ENCODE assay signal across 1 cellular context in the genomic region with DNA sequence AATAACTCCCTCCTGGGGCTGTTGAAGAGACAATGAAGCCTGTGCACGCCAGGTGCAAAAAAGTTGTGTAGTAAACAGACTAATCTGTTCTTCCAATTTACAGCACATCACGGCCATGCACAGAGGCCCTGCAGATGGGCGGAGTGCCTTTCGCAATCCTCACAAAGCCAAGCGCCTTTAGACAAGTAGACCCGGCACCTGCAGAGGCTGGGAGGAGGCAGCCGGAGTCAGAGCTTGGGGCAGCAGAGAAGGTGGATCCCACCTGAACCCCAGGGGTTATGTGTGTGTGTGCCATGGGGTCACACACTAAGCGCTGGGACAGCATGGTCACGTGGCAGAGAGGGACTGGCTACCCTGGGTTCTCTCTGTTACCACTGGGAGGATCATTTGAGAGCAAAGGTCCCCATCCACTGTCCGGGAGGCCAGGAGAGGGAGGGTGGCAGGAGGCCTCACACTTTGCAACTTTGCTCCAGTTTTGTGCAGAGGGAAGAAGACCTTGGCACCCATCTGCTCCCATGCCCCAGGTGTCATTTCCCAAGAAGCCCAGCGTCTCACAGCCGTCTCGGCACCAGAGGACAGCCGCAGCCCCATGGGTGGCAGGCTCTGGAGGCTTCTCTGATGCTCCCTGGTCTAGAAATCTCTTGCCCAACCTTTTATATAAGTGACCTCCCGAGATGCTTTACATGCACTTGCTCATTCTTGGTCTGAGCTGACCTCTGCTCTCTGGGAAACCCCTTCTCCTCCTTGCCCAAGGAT.
A peak's percentile ranks its signal among the peaks of the same experiment; 100 is the strongest.
TF ChIP-seq lines count a peak whose summit lies in the region.

No MANE protein-coding gene starts in this region.

TF ChIP-seq in HepG2, 621 proteins besides CTCF, POLR2A, EP300 and RAD21 (continued from another document and continues in another):
- no peak for TF ChIP-seq KIAA2018 (CRISPR knock-in tag; IDR thresholded peaks at IDR 0.05; ENCODE audit: borderline replicate concordance)
- no peak for TF ChIP-seq ZNF784 (CRISPR knock-in tag; IDR thresholded peaks at IDR 0.05; ENCODE audit: borderline replicate concordance)
- no peak for TF ChIP-seq NFE2L1 (CRISPR knock-in tag; IDR thresholded peaks at IDR 0.05; ENCODE audit: borderline replicate concordance)
- TF ChIP-seq ZBTB3 (CRISPR knock-in tag; IDR thresholded peaks at IDR 0.05; ENCODE audit: borderline replicate concordance, low read depth): no peak
- TF ChIP-seq ZNF766 (CRISPR knock-in tag; IDR thresholded peaks at IDR 0.05; ENCODE audit: borderline replicate concordance): no peak
- TF ChIP-seq ZEB1 (IDR thresholded peaks at IDR 0.05; ENCODE audit: insufficient replicate concordance, low read depth): no peak
- TF ChIP-seq SP1 (IDR thresholded peaks at IDR 0.05): no peak
- TF ChIP-seq SP1 (CRISPR knock-in tag; IDR thresholded peaks at IDR 0.05): no peak
- TF ChIP-seq ZNF431 (CRISPR knock-in tag; IDR thresholded peaks at IDR 0.05; ENCODE audit: borderline replicate concordance, low read depth): no peak
- no peak for TF ChIP-seq SNAI1 (CRISPR knock-in tag; IDR thresholded peaks at IDR 0.05; ENCODE audit: borderline replicate concordance)
- TF ChIP-seq ZBTB25 (CRISPR knock-in tag; IDR thresholded peaks at IDR 0.05): no peak
- TF ChIP-seq SP140L (CRISPR knock-in tag; IDR thresholded peaks at IDR 0.05; ENCODE audit: borderline replicate concordance): no peak
- TF ChIP-seq HMGA1 (CRISPR knock-in tag; conservative IDR thresholded peaks at IDR 0.05): no peak
- 0 out of 2 replicates have a peak, but pooled peaks have one; percentile 61 for TF ChIP-seq ZNF224 (CRISPR knock-in tag; IDR thresholded peaks at IDR 0.05)
- no peak for TF ChIP-seq SOX6 (IDR thresholded peaks at IDR 0.05)
- peak; percentile 53 for TF ChIP-seq SOX6 (CRISPR knock-in tag; IDR thresholded peaks at IDR 0.05)
- TF ChIP-seq DZIP1 (CRISPR knock-in tag; IDR thresholded peaks at IDR 0.05): no peak
- TF ChIP-seq CHD2 (IDR thresholded peaks at IDR 0.05; ENCODE audit: low read depth, low read length): no peak
- TF ChIP-seq ZNF788 (CRISPR knock-in tag; IDR thresholded peaks at IDR 0.05; ENCODE audit: borderline replicate concordance): no peak
- TF ChIP-seq ZNF101 (CRISPR knock-in tag; IDR thresholded peaks at IDR 0.05; ENCODE audit: borderline replicate concordance, low read depth): no peak
- no peak for TF ChIP-seq ZBTB8A (CRISPR knock-in tag; IDR thresholded peaks at IDR 0.05; ENCODE audit: borderline replicate concordance, low read depth)
- TF ChIP-seq NONO (IDR thresholded peaks at IDR 0.05): no peak
- no peak for TF ChIP-seq NONO (CRISPR knock-in tag; conservative IDR thresholded peaks at IDR 0.05)
- TF ChIP-seq ZNF605 (CRISPR knock-in tag; IDR thresholded peaks at IDR 0.05): no peak
- no peak for TF ChIP-seq CAMTA2 (CRISPR knock-in tag; IDR thresholded peaks at IDR 0.05; ENCODE audit: borderline replicate concordance)
- TF ChIP-seq, protein P1, sequence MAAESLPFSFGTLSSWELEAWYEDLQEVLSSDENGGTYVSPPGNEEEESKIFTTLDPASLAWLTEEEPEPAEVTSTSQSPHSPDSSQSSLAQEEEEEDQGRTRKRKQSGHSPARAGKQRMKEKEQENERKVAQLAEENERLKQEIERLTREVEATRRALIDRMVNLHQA (CRISPR knock-in tag; IDR thresholded peaks at IDR 0.05): no peak
- no peak for TF ChIP-seq ZBTB38 (CRISPR knock-in tag; IDR thresholded peaks at IDR 0.05)
- no peak for TF ChIP-seq ATAD3A (CRISPR knock-in tag; IDR thresholded peaks at IDR 0.05)
- TF ChIP-seq HNF4G (IDR thresholded peaks at IDR 0.05; ENCODE audit: borderline replicate concordance, low read depth, low read length): peak; percentile 74
- TF ChIP-seq HNF4G (CRISPR knock-in tag; IDR thresholded peaks at IDR 0.05; ENCODE audit: borderline replicate concordance, low read depth): no peak
- TF ChIP-seq NCOA2 (CRISPR knock-in tag; IDR thresholded peaks at IDR 0.05): no peak
- no peak for TF ChIP-seq MIXL1 (CRISPR knock-in tag; IDR thresholded peaks at IDR 0.05)
- no peak for TF ChIP-seq ZNF513 (CRISPR knock-in tag; conservative IDR thresholded peaks at IDR 0.05)
- no peak for TF ChIP-seq HNRNPUL1 (IDR thresholded peaks at IDR 0.05; ENCODE audit: low read depth, low read length)
- TF ChIP-seq NKX3-1 (CRISPR knock-in tag; IDR thresholded peaks at IDR 0.05): no peak
- no peak for TF ChIP-seq ARNT2 (CRISPR knock-in tag; IDR thresholded peaks at IDR 0.05; ENCODE audit: low read depth)
- TF ChIP-seq, protein P2, sequence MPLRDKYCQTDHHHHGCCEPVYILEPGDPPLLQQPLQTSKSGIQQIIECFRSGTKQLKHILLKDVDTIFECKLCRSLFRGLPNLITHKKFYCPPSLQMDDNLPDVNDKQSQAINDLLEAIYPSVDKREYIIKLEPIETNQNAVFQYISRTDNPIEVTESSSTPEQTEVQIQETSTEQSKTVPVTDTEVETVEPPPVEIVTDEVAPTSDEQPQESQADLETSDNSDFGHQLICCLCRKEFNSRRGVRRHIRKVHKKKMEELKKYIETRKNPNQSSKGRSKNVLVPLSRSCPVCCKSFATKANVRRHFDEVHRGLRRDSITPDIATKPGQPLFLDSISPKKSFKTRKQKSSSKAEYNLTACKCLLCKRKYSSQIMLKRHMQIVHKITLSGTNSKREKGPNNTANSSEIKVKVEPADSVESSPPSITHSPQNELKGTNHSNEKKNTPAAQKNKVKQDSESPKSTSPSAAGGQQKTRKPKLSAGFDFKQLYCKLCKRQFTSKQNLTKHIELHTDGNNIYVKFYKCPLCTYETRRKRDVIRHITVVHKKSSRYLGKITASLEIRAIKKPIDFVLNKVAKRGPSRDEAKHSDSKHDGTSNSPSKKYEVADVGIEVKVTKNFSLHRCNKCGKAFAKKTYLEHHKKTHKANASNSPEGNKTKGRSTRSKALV (CRISPR knock-in tag; IDR thresholded peaks at IDR 0.05): no peak
- no peak for TF ChIP-seq PHF5A (CRISPR knock-in tag; IDR thresholded peaks at IDR 0.05; ENCODE audit: low read depth, unreplicated experiment)
- TF ChIP-seq, protein P3, sequence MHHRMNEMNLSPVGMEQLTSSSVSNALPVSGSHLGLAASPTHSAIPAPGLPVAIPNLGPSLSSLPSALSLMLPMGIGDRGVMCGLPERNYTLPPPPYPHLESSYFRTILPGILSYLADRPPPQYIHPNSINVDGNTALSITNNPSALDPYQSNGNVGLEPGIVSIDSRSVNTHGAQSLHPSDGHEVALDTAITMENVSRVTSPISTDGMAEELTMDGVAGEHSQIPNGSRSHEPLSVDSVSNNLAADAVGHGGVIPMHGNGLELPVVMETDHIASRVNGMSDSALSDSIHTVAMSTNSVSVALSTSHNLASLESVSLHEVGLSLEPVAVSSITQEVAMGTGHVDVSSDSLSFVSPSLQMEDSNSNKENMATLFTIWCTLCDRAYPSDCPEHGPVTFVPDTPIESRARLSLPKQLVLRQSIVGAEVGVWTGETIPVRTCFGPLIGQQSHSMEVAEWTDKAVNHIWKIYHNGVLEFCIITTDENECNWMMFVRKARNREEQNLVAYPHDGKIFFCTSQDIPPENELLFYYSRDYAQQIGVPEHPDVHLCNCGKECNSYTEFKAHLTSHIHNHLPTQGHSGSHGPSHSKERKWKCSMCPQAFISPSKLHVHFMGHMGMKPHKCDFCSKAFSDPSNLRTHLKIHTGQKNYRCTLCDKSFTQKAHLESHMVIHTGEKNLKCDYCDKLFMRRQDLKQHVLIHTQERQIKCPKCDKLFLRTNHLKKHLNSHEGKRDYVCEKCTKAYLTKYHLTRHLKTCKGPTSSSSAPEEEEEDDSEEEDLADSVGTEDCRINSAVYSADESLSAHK (CRISPR knock-in tag; IDR thresholded peaks at IDR 0.05; ENCODE audit: borderline replicate concordance): no peak
- no peak for TF ChIP-seq TGIF2 (CRISPR knock-in tag; IDR thresholded peaks at IDR 0.05)
- peak; percentile 57; the same call in 1 of the 2 replicates for TF ChIP-seq RXRB (CRISPR knock-in tag; IDR thresholded peaks at IDR 0.05; ENCODE audit: borderline replicate concordance)
- no peak for TF ChIP-seq SRSF9 (IDR thresholded peaks at IDR 0.05; ENCODE audit: borderline replicate concordance, insufficient read depth, low read depth, low read length, poor library complexity, severe bottlenecking)
